ENCODE assay signal across 10 cellular contexts in the genomic region with DNA sequence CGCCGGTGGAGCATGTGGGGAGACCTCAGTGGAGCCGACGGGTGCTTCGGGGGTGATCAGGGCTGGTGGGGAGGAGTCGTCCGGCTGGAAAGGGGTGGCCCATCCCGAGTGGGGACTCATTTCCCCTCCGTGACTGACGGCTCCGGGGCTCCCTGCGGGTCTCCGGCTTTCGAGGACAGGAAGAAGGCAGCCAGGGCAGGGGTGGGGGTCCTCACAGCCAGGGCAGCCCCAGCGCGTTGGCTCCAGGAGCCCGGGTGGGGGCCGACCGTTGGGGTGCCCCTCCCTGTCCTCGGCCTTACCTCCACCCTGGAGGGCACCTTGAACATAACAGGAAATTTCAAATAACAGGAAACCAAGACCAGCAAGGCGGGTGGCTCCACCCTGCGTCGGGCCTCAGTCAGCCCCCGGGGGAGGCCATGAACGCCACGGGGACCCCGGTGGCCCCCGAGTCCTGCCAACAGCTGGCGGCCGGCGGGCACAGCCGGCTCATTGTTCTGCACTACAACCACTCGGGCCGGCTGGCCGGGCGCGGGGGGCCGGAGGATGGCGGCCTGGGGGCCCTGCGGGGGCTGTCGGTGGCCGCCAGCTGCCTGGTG. TPM values are rescaled to one million over a fixed set of nuclear protein-coding genes. Genes with fewer than 3 reads are reported as not detected.
DNase-seq lines count a peak whose midpoint lies in the region; ATAC-seq, FAIRE-seq and TF ChIP-seq lines count a peak whose summit lies in the region.
"Had no signal": no experiment of that assay in that cellular context is flagged by ENCODE, and none has a peak within 500 bp of the region (broad histone marks: within the 10 kb centered on the region; RNA-seq: fewer than 3 reads in every experiment).

A gene with protein sequence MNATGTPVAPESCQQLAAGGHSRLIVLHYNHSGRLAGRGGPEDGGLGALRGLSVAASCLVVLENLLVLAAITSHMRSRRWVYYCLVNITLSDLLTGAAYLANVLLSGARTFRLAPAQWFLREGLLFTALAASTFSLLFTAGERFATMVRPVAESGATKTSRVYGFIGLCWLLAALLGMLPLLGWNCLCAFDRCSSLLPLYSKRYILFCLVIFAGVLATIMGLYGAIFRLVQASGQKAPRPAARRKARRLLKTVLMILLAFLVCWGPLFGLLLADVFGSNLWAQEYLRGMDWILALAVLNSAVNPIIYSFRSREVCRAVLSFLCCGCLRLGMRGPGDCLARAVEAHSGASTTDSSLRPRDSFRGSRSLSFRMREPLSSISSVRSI (plus strand): TSS at position 393 of the 596 bp plus-strand sequence. CDS start 24 bp downstream, at position 417.

- H3K4ac ChIP-seq in H1 (replicated peaks; ENCODE audit: insufficient read length, low read depth, low read length), result no peak within 1 kb of the TSS

- no peak for TF ChIP-seq POLR2A in H1 (IDR thresholded peaks at IDR 0.05; ENCODE audit: control extremely low read depth in 1 of 2, low read depth in 2 of 2, low read length in 2 of 2)

- CTCF ChIA-PET in H1 (lab: Charles Lee; ENCODE audit: partially characterized antibody), result no interaction called here

- 95% methylated on average over 26 of the region's 42 CpGs; no CpG with 5 or more reads in 1 of the 2 experiments for WGBS in H1 (ENCODE audit: extremely low coverage in 1 of 2, insufficient coverage in 1 of 2, insufficient read length in 1 of 2, insufficient replicate concordance in 2 of 2, low coverage in 1 of 2, low lambda C conversion rate in 2 of 2, missing lambda C conversion rate in 1 of 2), 2 experiments

- H3K36me3 ChIP-seq in H1 (ENCODE audit: control insufficient read depth in 2 of 4, insufficient read depth in 4 of 4, low read length in 3 of 4), result no peaks in the 10 kb centered on the region

- H2BK12ac ChIP-seq in H1 (ENCODE audit: low read depth, low read length), result no peak within 1 kb of the TSS

- H3K4me1 ChIP-seq in H1 (replicated peaks in 1 of 4; ENCODE audit: control insufficient read depth in 3 of 4, insufficient read depth in 4 of 4, low read length in 3 of 4), result no peaks in the 10 kb centered on the region

- H4K8ac ChIP-seq in H1 (ENCODE audit: extremely low read depth, insufficient read depth, low read length), result peak within 1 kb of the TSS; percentile 80; the same call in 1 of the 2 replicates

- H2BK120ac ChIP-seq in H1 (replicated peaks; ENCODE audit: low read depth, low read length), result no peak within 1 kb of the TSS

- H2AFZ ChIP-seq in H1 (ENCODE audit: low read length), result no peak within 1 kb of the TSS; the same call in 1 of the 2 replicates

- H3K4me3 ChIP-seq in H1 (ENCODE audit: extremely low read depth in 1 of 4, insufficient read depth in 2 of 4, low read depth in 3 of 4, low read length in 4 of 4), result no peak within 1 kb of the TSS
- H3K4me3 ChIP-seq: SK-N-MC had no signal

- H4K91ac ChIP-seq in H1 (replicated peaks; ENCODE audit: insufficient read length, low read length), result no peak within 1 kb of the TSS

- no peak within 1 kb of the TSS for H4K5ac ChIP-seq in H1 (ENCODE audit: insufficient read length, low read depth, low read length)

- H3K23ac ChIP-seq in H1 (ENCODE audit: insufficient read length), result no peak within 1 kb of the TSS

- no peak within 1 kb of the TSS for H2BK5ac ChIP-seq in H1 (ENCODE audit: low read depth, low read length)

- no peak within 1 kb of the TSS for H3K27ac ChIP-seq in H1 (ENCODE audit: low read depth, low read length)
- H3K27ac ChIP-seq: 22Rv1, SK-N-MC had no signal

- no peak for TF ChIP-seq CTCF in H1 (IDR thresholded peaks at IDR 0.05; ENCODE audit: control extremely low read depth in 1 of 3, insufficient read depth in 1 of 3, low read depth in 1 of 3, low read length in 3 of 3)

- H3K27me3 ChIP-seq in H1 (replicated peaks in 1 of 4; ENCODE audit: control insufficient read depth in 3 of 4, extremely low read depth in 1 of 4, insufficient read depth in 3 of 4, low read length in 3 of 4), result no peaks in the 10 kb centered on the region

- H3K14ac ChIP-seq in H1 (ENCODE audit: insufficient read length), result no peak within 1 kb of the TSS

- no peak for TF ChIP-seq RAD21 in H1 (IDR thresholded peaks at IDR 0.05 in 1 of 2, conservative IDR thresholded peaks at IDR 0.05 in 1 of 2; ENCODE audit: low read depth in 2 of 2, low read length in 2 of 2)

- ATAC-seq in HG03025 (IDR thresholded peaks at IDR 0.05; ENCODE audit: low FRiP score, unreplicated experiment) (no peak), GM21619 (IDR thresholded peaks at IDR 0.05; ENCODE audit: unreplicated experiment) (no peak)

- no peak for TF ChIP-seq EP300 in H1 (IDR thresholded peaks at IDR 0.05; ENCODE audit: borderline replicate concordance in 1 of 2, low read depth in 2 of 2, low read length in 2 of 2)

- H3K4me2 ChIP-seq in H1 (ENCODE audit: insufficient read depth in 1 of 2, low read depth in 2 of 2, low read length in 2 of 2), result no peak within 1 kb of the TSS

- H3K56ac ChIP-seq in H1 (replicated peaks; ENCODE audit: insufficient read length, low read depth, low read length), result no peak within 1 kb of the TSS

- H3K23me2 ChIP-seq in H1 (ENCODE audit: low read depth, low read length), result no peaks in the 10 kb centered on the region

- H2AK5ac ChIP-seq in H1 (ENCODE audit: low read depth, low read length), result no peak within 1 kb of the TSS

- no peak within 1 kb of the TSS for H2BK20ac ChIP-seq in H1 (ENCODE audit: low read length)

- H3K18ac ChIP-seq in H1 (ENCODE audit: extremely low read depth, low read length), result no peak within 1 kb of the TSS

- H3K79me1 ChIP-seq in H1 (ENCODE audit: low read depth, low read length), result no peaks in the 10 kb centered on the region

- POLR2A ChIA-PET in H1 (lab: Charles Lee; ENCODE audit: partially characterized antibody), result no interaction called here

- no peaks in the 10 kb centered on the region for H4K20me1 ChIP-seq in H1 (replicated peaks in 1 of 2; ENCODE audit: control insufficient read depth in 1 of 2, insufficient read depth in 2 of 2, low read length in 2 of 2)

- H3K79me2 ChIP-seq in H1 (ENCODE audit: control insufficient read depth in 1 of 2, insufficient read depth in 2 of 2, low read length in 2 of 2), result no peaks in the 10 kb centered on the region

- no peaks in the 10 kb centered on the region for H3K9me3 ChIP-seq in H1 (ENCODE audit: insufficient read depth in 2 of 2, low read depth in 1 of 2, low read length in 1 of 2)

- no peak for FAIRE-seq in H1 (lab: Jason Lieb, UNC)

- DNase-seq in NCI-H146 (lab: John Stamatoyannopoulos, UW) (peak; percentile 3), NCI-H146 treated with DMSO at 0.1 percent for 48 hours (lab: John Stamatoyannopoulos, UW; ENCODE audit: unreplicated experiment) (no peak), H1 (ENCODE audit: low read depth in 1 of 2, low spot score in 2 of 2) (no peak), cerebellar cortex (ENCODE audit: low spot score) (no peak)
- DNase-seq in activated CD4-positive, CD25-positive, alpha-beta regulatory T cell treated with anti-CD3 and anti-CD28 coated beads, Interleukin-2, amount 50 U/mL, for 16 hours (ENCODE audit: low read depth, low spot score), result peak; percentile 45
- DNase-seq in stimulated activated CD8-positive, alpha-beta memory T cell treated with anti-CD3 and anti-CD28 coated beads, Interleukin-12 subunit alpha, Interleukin-12 subunit beta, amount 100 ng/mL, for 24 hours (ENCODE audit: extremely low read depth), result peak; percentile 31

- no peak within 1 kb of the TSS for H3K9ac ChIP-seq in H1 (replicated peaks in 1 of 4; ENCODE audit: extremely low read depth in 1 of 4, low read depth in 3 of 4, low read length in 3 of 4)

- H2BK15ac ChIP-seq in H1 (ENCODE audit: low read length), result no peak within 1 kb of the TSS

TF ChIP-seq in H1, 55 proteins besides CTCF, POLR2A, EP300 and RAD21 (continues in another document):
- no peak for TF ChIP-seq TEAD4 (IDR thresholded peaks at IDR 0.05; ENCODE audit: low read depth, low read length)
- TF ChIP-seq TCF12 (IDR thresholded peaks at IDR 0.05; ENCODE audit: low read depth, low read length), result no peak
- TF ChIP-seq ATF2 (IDR thresholded peaks at IDR 0.05; ENCODE audit: low read length), result no peak
- TF ChIP-seq CHD1 (IDR thresholded peaks at IDR 0.05; ENCODE audit: low read depth, low read length), result no peak
- no peak for TF ChIP-seq BCL11A (IDR thresholded peaks at IDR 0.05; ENCODE audit: low read depth in 2 of 2, low read length in 2 of 2)
- TF ChIP-seq SP4 (IDR thresholded peaks at IDR 0.05; ENCODE audit: low read length), result no peak
- no peak for TF ChIP-seq SAP30 (IDR thresholded peaks at IDR 0.05; ENCODE audit: insufficient read depth, insufficient replicate concordance, low read length)
- TF ChIP-seq GTF2F1 (IDR thresholded peaks at IDR 0.05; ENCODE audit: borderline replicate concordance, low read depth, low read length), result no peak
- no peak for TF ChIP-seq EGR1 (IDR thresholded peaks at IDR 0.05; ENCODE audit: borderline replicate concordance, low read depth, low read length)
- TF ChIP-seq ZNF274 (IDR thresholded peaks at IDR 0.05; ENCODE audit: borderline replicate concordance, extremely low read depth, low read length), result no peak
- TF ChIP-seq JUND (IDR thresholded peaks at IDR 0.05; ENCODE audit: low read length), result no peak
- no peak for TF ChIP-seq POLR2AphosphoS5 (IDR thresholded peaks at IDR 0.05; ENCODE audit: low read depth, low read length)
- TF ChIP-seq CREB1 (IDR thresholded peaks at IDR 0.05), result no peak
- no peak for TF ChIP-seq BRCA1 (IDR thresholded peaks at IDR 0.05; ENCODE audit: low read depth, low read length)
- TF ChIP-seq SIX5 (IDR thresholded peaks at IDR 0.05; ENCODE audit: low read depth, low read length), result no peak

RNA-seq across cellular contexts. Expression of the gene that starts here (rescaled TPM):
- total RNA-seq in H1 (2021; fragmentation: NEBNext Ultra II Directional; extraction: Animal tissue kit (Norgen Biotek cat#: 25700)), result not detected in 2 replicates
- 0.05 TPM in 1 of 2 replicates, not detected in the other for polyA plus RNA-seq in H1 (2011; rRNA removed)
- polyA plus RNA-seq in H1 (2011; cell fraction: cytosol; rRNA removed), result not detected
- polyA plus RNA-seq in H1 (2011; cell fraction: nucleus; rRNA removed), result not detected
- polyA plus RNA-seq in H1 (2012, experiment 1 of 2), result not detected in 4 replicates
- polyA plus RNA-seq in H1 (2012, experiment 2 of 2), result not detected
- polyA plus RNA-seq in H1 (2013, experiment 1 of 2), result not detected
- not detected for polyA plus RNA-seq in H1 (2013, experiment 2 of 2)
- polyA minus RNA-seq in H1 (2011; rRNA and poly(A)+ RNA removed), result not detected in 2 replicates
- polyA minus RNA-seq in H1 (2011; cell fraction: cytosol; rRNA and poly(A)+ RNA removed), result not detected
- not detected for polyA minus RNA-seq in H1 (2011; cell fraction: nucleus; rRNA and poly(A)+ RNA removed)

Comparison
In these comparisons a context has a peak if more than half of its experiments do, and no peak if none do; other contexts are left out.
1. DNase-seq: peak in NCI-H146 (single experiment), activated CD4-positive, CD25-positive, alpha-beta regulatory T cell treated with anti-CD3 and anti-CD28 coated beads, Interleukin-2, amount 50 U/mL, for 16 hours (single experiment) and stimulated activated CD8-positive, alpha-beta memory T cell treated with anti-CD3 and anti-CD28 coated beads, Interleukin-12 subunit alpha, Interleukin-12 subunit beta, amount 100 ng/mL, for 24 hours (single experiment); none in NCI-H146 treated with DMSO at 0.1 percent for 48 hours (single experiment), H1 (0 of 2) and cerebellar cortex (single experiment).